In genomic region chr4:94759767-94760211, GRCh38 we compare ENCODE assay signal across 1 cellular context.
TF ChIP-seq lines count a peak whose summit lies in the region.

No MANE protein-coding gene starts in this region.

TF ChIP-seq in HEK293, 187 proteins besides CTCF, POLR2A, EP300 and RAD21 (continued from another document):
- TF ChIP-seq ZBTB10 (tag by site-specific recombination; IDR thresholded peaks at IDR 0.05) (no peak), ATF2 (tag by site-specific recombination; IDR thresholded peaks at IDR 0.05; ENCODE audit: low read depth) (peak; percentile 54), ZNF585B (tag by site-specific recombination; IDR thresholded peaks at IDR 0.05) (no peak), ZFP41 (tag by site-specific recombination; IDR thresholded peaks at IDR 0.05; ENCODE audit: borderline replicate concordance) (no peak), ZFP69B (tag by site-specific recombination; IDR thresholded peaks at IDR 0.05) (no peak), ZSCAN30 (tag by site-specific recombination; IDR thresholded peaks at IDR 0.05) (no peak), OSR2 (tag by site-specific recombination; IDR thresholded peaks at IDR 0.05) (peak; percentile 58), ZNF544 (tag by site-specific recombination; IDR thresholded peaks at IDR 0.05) (no peak), ZNF658 (tag by site-specific recombination; IDR thresholded peaks at IDR 0.05) (no peak), ZNF292 (tag by site-specific recombination; IDR thresholded peaks at IDR 0.05; ENCODE audit: borderline replicate concordance, low read depth) (no peak), WT1 (tag by site-specific recombination; IDR thresholded peaks at IDR 0.05) (no peak), ZNF121 (tag by site-specific recombination; IDR thresholded peaks at IDR 0.05) (no peak), ZNF449 (tag by site-specific recombination; IDR thresholded peaks at IDR 0.05) (no peak), ZNF561 (tag by site-specific recombination; IDR thresholded peaks at IDR 0.05; ENCODE audit: borderline replicate concordance) (no peak), ZNF280D (tag by site-specific recombination; IDR thresholded peaks at IDR 0.05) (no peak), ZNF843 (tag by site-specific recombination; IDR thresholded peaks at IDR 0.05) (peak; percentile 84), ZNF211 (tag by site-specific recombination; IDR thresholded peaks at IDR 0.05; ENCODE audit: low read depth) (no peak)
